Comparison of ENCODE assay signal across 10 cellular contexts in genomic region chr16:87541004-87541881, GRCh38. TPM values are rescaled to one million over a fixed set of nuclear protein-coding genes. Genes with fewer than 3 reads are reported as not detected.
DNase-seq lines count a peak whose midpoint lies in the region; ATAC-seq, FAIRE-seq and TF ChIP-seq lines count a peak whose summit lies in the region.
"Had no signal": no experiment of that assay in that cellular context is flagged by ENCODE, and none has a peak within 500 bp of the region (broad histone marks: within the 10 kb centered on the region; RNA-seq: fewer than 3 reads in every experiment).

No MANE protein-coding gene starts in this region.

- DNase-seq in Daoy (ENCODE audit: low read depth): peak; percentile 90
- peak; percentile 85 to 87 for DNase-seq in SJCRH30
- peak; percentile 23 to 42 for DNase-seq in foreskin fibroblast
- no peak for DNase-seq in pancreas
- DNase-seq in NCI-H1048 (lab: John Stamatoyannopoulos, UW): no peak
- no peak for DNase-seq in activated CD4-positive, alpha-beta T cell treated with anti-CD3 and anti-CD28 coated beads, Interleukin-2, amount 50 U/mL, for 48 hours
- no peak for DNase-seq in GM13977 (ENCODE audit: low spot score)

- H3K4me3 ChIP-seq in SJCRH30 (peak overlapping the region; percentile 31), foreskin fibroblast (ENCODE audit: low read depth in 1 of 2, low read length in 2 of 2) (peak overlapping the region in 1 of 2 donors; percentile 11), pancreas (no peak overlapping the region)

- H3K4me1 ChIP-seq in SJCRH30 (peaks cover 11% of the 10 kb centered on the region), pancreas (no peaks in the 10 kb centered on the region)

- H3K36me3 ChIP-seq in SJCRH30: no peaks in the 10 kb centered on the region
- no peaks in the 10 kb centered on the region for H3K36me3 ChIP-seq in pancreas

- H3K9me3 ChIP-seq in SJCRH30 (replicated peaks) (no peaks in the 10 kb centered on the region), pancreas (no peaks in the 10 kb centered on the region)

- ATAC-seq in pancreas (peak in 3 of 4 donors; percentile 48 to 69 (median 53)), GM18909 (IDR thresholded peaks at IDR 0.05; ENCODE audit: poor library complexity, unreplicated experiment) (no peak)
- ATAC-seq: activated naive CD4-positive, alpha-beta T cell treated with anti-CD3 and anti-CD28 coated beads, Interleukin-2, amount 50 U/mL, for 72 hours had no signal

- FAIRE-seq in pancreas (lab: Jason Lieb, UNC): no peak
- FAIRE-seq: keratinocyte had no signal

- intact Hi-C loops in pancreas (cut with DNase I): no loop called here

- 21 to 23% methylated on average over 36 to 38 of the region's 38 CpGs for WGBS in pancreas, 2 donors

- TF ChIP-seq CTCF in foreskin fibroblast (IDR thresholded peaks at IDR 0.05; ENCODE audit: low read depth, low read length) (no peak), pancreas (IDR thresholded peaks at IDR 0.05) (no peak), GM13977 (IDR thresholded peaks at IDR 0.05; ENCODE audit: extremely low read depth, insufficient read depth, missing control alignments) (no peak)

- in situ Hi-C loops in GM13977 (cut with MboI; ENCODE audit: low pct_unique_long_range_greater_than_20kb, low sequenced_read_pairs, unreplicated experiment): no loop called here

- H3K27ac ChIP-seq in SJCRH30 (peak overlapping the region; percentile 12; the same call in 1 of the 2 replicates), pancreas (peak overlapping the region in 1 of 4 donors; percentile 23)

- H3K27me3 ChIP-seq in SJCRH30 (no peaks in the 10 kb centered on the region), pancreas (peaks cover 0 to 4% (median 0%) of the 10 kb centered on the region in 4 donors)

RNA-seq across cellular contexts. Expression of gene ZCCHC14, which starts 48.4 kb away (rescaled TPM):
- total RNA-seq in Daoy (2014; rRNA removed; shearing (Covaris generic)): 3.0 and 4.2 TPM in 2 replicates
- 5.9 and 7.5 TPM in 2 replicates for total RNA-seq in SJCRH30 (2014; rRNA removed; shearing (Covaris generic))
- 10 to 100 TPM; 12.1 to 20.0 (median 13.1) TPM for total RNA-seq in pancreas
- polyA plus RNA-seq in pancreas: 10 to 100 TPM; 10.7 to 11.2 TPM

Comparison
In these comparisons a context has a peak if more than half of its experiments do, and no peak if none do; other contexts are left out.
1. DNase-seq: peak in Daoy (single experiment), SJCRH30 (2 of 2) and foreskin fibroblast (2 of 2); none in pancreas (0 of 6), NCI-H1048 (single experiment), activated CD4-positive, alpha-beta T cell treated with anti-CD3 and anti-CD28 coated beads, Interleukin-2, amount 50 U/mL, for 48 hours (0 of 2) and GM13977 (single experiment).